15 cellular contexts compared by ENCODE assay signal in genomic region chr11:121794671-121795070, GRCh38.
"Had no signal": no experiment of that assay in that cellular context is flagged by ENCODE, and none has a peak within 500 bp of the region (broad histone marks: within the 10 kb centered on the region; RNA-seq: fewer than 3 reads in every experiment).

No MANE protein-coding gene starts in this region.

- H3K4me1 ChIP-seq: gastrocnemius medialis, transverse colon had no signal

- H3K27ac ChIP-seq: coronary artery, gastrocnemius medialis, transverse colon, VCaP had no signal

- DNase-seq: activated CD4-positive, alpha-beta memory T cell treated with anti-CD3 and anti-CD28 coated beads, Interleukin-2, amount 10 ng/mL, durations not matched to agents 7 days and 5 days; activated CD4-positive, alpha-beta T cell treated with anti-CD3 and anti-CD28 coated beads for 36 hours; activated gamma-delta T cell treated with Interleukin-2 at 50 U/mL for 16 hours; activated naive CD8-positive, alpha-beta T cell treated with anti-CD3 and anti-CD28 coated beads, Interleukin-2, amount 10 ng/mL, durations not matched to agents 7 days and 5 days; activated T-cell treated with anti-CD3 and anti-CD28 coated beads, Interleukin-2, amount 50 U/mL, for 72 hours; effector CD8-positive, alpha-beta T cell; gastrocnemius medialis; left cardiac atrium; stimulated activated CD4-positive, alpha-beta T cell treated with anti-CD3 and anti-CD28 coated beads, Interleukin-15, amount 100 ng/mL, for 24 hours; stimulated activated CD4-positive, alpha-beta T cell treated with anti-CD3 and anti-CD28 coated beads, Interleukin-4, amount 100 ng/mL, for 24 hours; T1000; transverse colon had no signal

- H3K4me3 ChIP-seq: coronary artery, gastrocnemius medialis, transverse colon had no signal

- ATAC-seq: activated CD4-positive, alpha-beta T cell treated with anti-CD3 and anti-CD28 coated beads for 36 hours; activated T-cell treated with anti-CD3 and anti-CD28 coated beads, Interleukin-2, amount 50 U/mL, for 72 hours; gastrocnemius medialis; left cardiac atrium; natural killer cell treated with Interleukin-12 subunit alpha and Interleukin-12 subunit beta and Interleukin-15 and Interleukin-18, amount 100 ng/mL, for 72 hours had no signal

- H3K4me3 Mint-ChIP-seq: activated CD4-positive, alpha-beta memory T cell treated with anti-CD3 and anti-CD28 coated beads, Interleukin-2, amount 10 ng/mL, durations not matched to agents 7 days and 5 days; activated CD4-positive, alpha-beta T cell treated with anti-CD3 and anti-CD28 coated beads for 36 hours; activated naive CD8-positive, alpha-beta T cell treated with anti-CD3 and anti-CD28 coated beads, Interleukin-2, amount 10 ng/mL, durations not matched to agents 7 days and 5 days; activated T-cell treated with anti-CD3 and anti-CD28 coated beads, Interleukin-2, amount 50 U/mL, for 72 hours; natural killer cell treated with Interleukin-12 subunit alpha and Interleukin-12 subunit beta and Interleukin-15 and Interleukin-18, amount 100 ng/mL, for 72 hours had no signal

- H3K27me3 ChIP-seq: gastrocnemius medialis, transverse colon had no signal

- H3K4me1 Mint-ChIP-seq: activated CD4-positive, alpha-beta memory T cell treated with anti-CD3 and anti-CD28 coated beads, Interleukin-2, amount 10 ng/mL, durations not matched to agents 7 days and 5 days; activated CD4-positive, alpha-beta T cell treated with anti-CD3 and anti-CD28 coated beads for 36 hours; activated naive CD8-positive, alpha-beta T cell treated with anti-CD3 and anti-CD28 coated beads, Interleukin-2, amount 10 ng/mL, durations not matched to agents 7 days and 5 days had no signal

- H3K9me3 ChIP-seq: gastrocnemius medialis, transverse colon had no signal

- H3K27ac Mint-ChIP-seq: activated CD4-positive, alpha-beta memory T cell treated with anti-CD3 and anti-CD28 coated beads, Interleukin-2, amount 10 ng/mL, durations not matched to agents 7 days and 5 days; activated CD4-positive, alpha-beta T cell treated with anti-CD3 and anti-CD28 coated beads for 36 hours; activated naive CD8-positive, alpha-beta T cell treated with anti-CD3 and anti-CD28 coated beads, Interleukin-2, amount 10 ng/mL, durations not matched to agents 7 days and 5 days; activated T-cell treated with anti-CD3 and anti-CD28 coated beads, Interleukin-2, amount 50 U/mL, for 72 hours; natural killer cell treated with Interleukin-12 subunit alpha and Interleukin-12 subunit beta and Interleukin-15 and Interleukin-18, amount 100 ng/mL, for 72 hours had no signal

- H3K36me3 ChIP-seq: gastrocnemius medialis, transverse colon had no signal

- H3K27me3 Mint-ChIP-seq: activated CD4-positive, alpha-beta memory T cell treated with anti-CD3 and anti-CD28 coated beads, Interleukin-2, amount 10 ng/mL, durations not matched to agents 7 days and 5 days had no signal

- H3K36me3 Mint-ChIP-seq: activated naive CD8-positive, alpha-beta T cell treated with anti-CD3 and anti-CD28 coated beads, Interleukin-2, amount 10 ng/mL, durations not matched to agents 7 days and 5 days; natural killer cell treated with Interleukin-12 subunit alpha and Interleukin-12 subunit beta and Interleukin-15 and Interleukin-18, amount 100 ng/mL, for 72 hours had no signal
